Comparison of ENCODE assay signal across 20 cellular contexts in genomic region chr21:41585199-41585994, GRCh38.
DNase-seq lines count a peak whose midpoint lies in the region; ATAC-seq, FAIRE-seq and TF ChIP-seq lines count a peak whose summit lies in the region.
"Had no signal": no experiment of that assay in that cellular context is flagged by ENCODE, and none has a peak within 500 bp of the region (broad histone marks: within the 10 kb centered on the region; RNA-seq: fewer than 3 reads in every experiment).

No MANE protein-coding gene starts in this region.

- no peak overlapping the region for H3K18ac ChIP-seq in IMR-90 (ENCODE audit: low read depth, low read length)

- H3K14ac ChIP-seq in IMR-90 (replicated peaks; ENCODE audit: low read depth, low read length): no peak overlapping the region

- no peak overlapping the region for H4K8ac ChIP-seq in IMR-90 (ENCODE audit: low read depth in 2 of 2, low read length in 2 of 2)

- no peak for FAIRE-seq in frontal cortex (lab: Jason Lieb, UNC)
- FAIRE-seq: D721Med had no signal

- no peak overlapping the region for H2BK15ac ChIP-seq in IMR-90 (ENCODE audit: low read depth, low read length)

- POLR2A ChIA-PET in IMR-90 (lab: Charles Lee; ENCODE audit: unreplicated experiment): no interaction called here

- no peak overlapping the region for H3K9ac ChIP-seq in IMR-90 (ENCODE audit: low read depth, low read length)
- H3K9ac ChIP-seq: BLaER1 treated with 17β-estradiol and CSF1 and Interleukin-3, amounts not matched to agents 10 nM and 100 nM had no signal

- no peaks in the 10 kb centered on the region for H3K79me1 ChIP-seq in IMR-90 (ENCODE audit: low read depth in 1 of 2, low read length in 2 of 2)

- peak overlapping the region; percentile 55 for H2AK9ac ChIP-seq in IMR-90 (replicated peaks; ENCODE audit: low read depth, low read length, poor library complexity)

- no peak overlapping the region for H4K5ac ChIP-seq in IMR-90 (ENCODE audit: low read depth, low read length)

- no peak overlapping the region for H2BK20ac ChIP-seq in IMR-90 (ENCODE audit: low read depth, low read length)

- H2AFZ ChIP-seq in IMR-90 (replicated peaks; ENCODE audit: low read length, poor library complexity): peak overlapping the region; percentile 51

- intact Hi-C loops in IMR-90 (cut with micrococcal nuclease) (no loop called here), posterior vena cava (cut with DNase I) (no loop called here)

- no peaks in the 10 kb centered on the region; the same call in 1 of the 2 replicates for H3K27me3 ChIP-seq in IMR-90 (ENCODE audit: control insufficient read depth, insufficient read depth, low read length)
- H3K27me3 ChIP-seq: BLaER1 treated with 17β-estradiol and CSF1 and Interleukin-3, amounts not matched to agents 10 nM and 100 nM had no signal

- no peaks in the 10 kb centered on the region for H3K9me3 ChIP-seq in IMR-90 (ENCODE audit: control insufficient read depth, insufficient read depth, low read length)
- H3K9me3 ChIP-seq: HAP-1 had no signal

- 82 to 100% methylated on average over 1 to 9 of the region's 14 CpGs for WGBS in IMR-90 (ENCODE audit: extremely low coverage in 2 of 2, insufficient read length in 1 of 2), 2 experiments

- CTCF ChIA-PET in IMR-90 (lab: Yijun Ruan, JAX): no interaction called here

- no peaks in the 10 kb centered on the region for H3K36me3 ChIP-seq in IMR-90 (ENCODE audit: control insufficient read depth, insufficient read depth, low read length)
- H3K36me3 ChIP-seq: BLaER1 treated with 17β-estradiol and CSF1 and Interleukin-3, amounts not matched to agents 10 nM and 100 nM; HAP-1 had no signal

- H3K56ac ChIP-seq in IMR-90 (ENCODE audit: extremely low read depth, insufficient read depth, low read length): no peak overlapping the region

- DNase-seq in IMR-90: no peak
- peak; percentile 30 for DNase-seq in ecto neural progenitor cell (ENCODE audit: low spot score)
- DNase-seq in posterior vena cava (ENCODE audit: low spot score): peak; percentile 37
- no peak for DNase-seq in activated CD4-positive, alpha-beta T cell treated with anti-CD3 and anti-CD28 coated beads, Interleukin-2, amount 50 U/mL, for 1 hour
- no peak for DNase-seq in 8988T
- no peak for DNase-seq in frontal cortex (ENCODE audit: low spot score in 2 of 2)
- DNase-seq: CD8-positive, alpha-beta memory T cell; KG1; NCI-H1105 treated with DMSO at 0.1 percent for 48 hours; NCI-H187; NCI-H2107; NCI-H2227 treated with DMSO at 0.1 percent for 48 hours; NCI-H510A treated with DMSO at 0.1 percent for 48 hours; NCI-H774; SHP77 had no signal

- no TSS peak for BruUV-seq in IMR-90 (replicated peaks; lab: Mats Ljungman, UMichigan)

- H2BK120ac ChIP-seq in IMR-90 (ENCODE audit: low read depth, low read length): no peak overlapping the region

- no peak for TF ChIP-seq POLR2A in IMR-90 (IDR thresholded peaks at IDR 0.05; ENCODE audit: low read depth, low read length)

- no peak for TF ChIP-seq CTCF in C4-2B (conservative IDR thresholded peaks at IDR 0.05)
- no peak for TF ChIP-seq CTCF in IMR-90 (conservative IDR thresholded peaks at IDR 0.05; ENCODE audit: low read depth, low read length)

- in situ Hi-C loops in IMR-90 (cut with MboI; ENCODE audit: low sequenced_read_pairs): no loop called here

- no peaks in the 10 kb centered on the region for H4K20me1 ChIP-seq in IMR-90 (ENCODE audit: insufficient read depth, low read length)
- H4K20me1 ChIP-seq: BLaER1 treated with 17β-estradiol and CSF1 and Interleukin-3, amounts not matched to agents 10 nM and 100 nM had no signal

- no peak overlapping the region for H3K4ac ChIP-seq in IMR-90 (ENCODE audit: low read depth, low read length)

- no peak overlapping the region for H4K91ac ChIP-seq in IMR-90 (ENCODE audit: insufficient read depth, low read depth, low read length)

- H2AK5ac ChIP-seq in IMR-90 (ENCODE audit: low read depth, low read length): no peak overlapping the region

- dilution Hi-C loops in IMR-90 (cut with HindIII; ENCODE audit: low sequenced_read_pairs, unreplicated experiment): no loop called here

- no peak overlapping the region for H3K4me3 ChIP-seq in IMR-90 (ENCODE audit: insufficient read depth, low read depth, low read length)
- H3K4me3 ChIP-seq: BLaER1 treated with 17β-estradiol and CSF1 and Interleukin-3, amounts not matched to agents 10 nM and 100 nM; HAP-1; SK-N-MC had no signal

- H3K9me1 ChIP-seq in IMR-90 (ENCODE audit: insufficient read depth, low read length): 0 out of 2 replicates have a peak, but pooled peaks cover 12% of the 10 kb centered on the region

- H2BK5ac ChIP-seq in IMR-90 (ENCODE audit: low read depth, low read length, poor library complexity, severe bottlenecking): peak overlapping the region; percentile 91

- no peak for ATAC-seq in IMR-90 (ENCODE audit: low read depth)

- H3K4me2 ChIP-seq in IMR-90 (ENCODE audit: low read depth, low read length): no peak overlapping the region
- H3K4me2 ChIP-seq: BLaER1 treated with 17β-estradiol and CSF1 and Interleukin-3, amounts not matched to agents 10 nM and 100 nM had no signal

- H3K4me1 ChIP-seq in IMR-90 (ENCODE audit: control insufficient read depth, insufficient read depth, low read length): no peaks in the 10 kb centered on the region
- H3K4me1 ChIP-seq: BLaER1 treated with 17β-estradiol and CSF1 and Interleukin-3, amounts not matched to agents 10 nM and 100 nM; HAP-1 had no signal

- no peak overlapping the region for H3K23ac ChIP-seq in IMR-90 (ENCODE audit: low read depth, low read length)

- TF ChIP-seq RAD21 in IMR-90 (IDR thresholded peaks at IDR 0.05; ENCODE audit: low read length): no peak

- H3K27ac ChIP-seq in C4-2B: peak overlapping the region; percentile 83
- no peak overlapping the region for H3K27ac ChIP-seq in IMR-90 (ENCODE audit: insufficient read depth, low read length)
- H3K27ac ChIP-seq: BLaER1 treated with 17β-estradiol and CSF1 and Interleukin-3, amounts not matched to agents 10 nM and 100 nM; SK-N-MC had no signal

TF ChIP-seq in IMR-90, 13 proteins besides CTCF, POLR2A, EP300 and RAD21:
- TF ChIP-seq NFE2L2 (IDR thresholded peaks at IDR 0.05; ENCODE audit: low read depth, low read length): no peak
- TF ChIP-seq MAZ (IDR thresholded peaks at IDR 0.05; ENCODE audit: borderline replicate concordance, low read depth, low read length): no peak
- TF ChIP-seq FOS (IDR thresholded peaks at IDR 0.05; ENCODE audit: low read depth, low read length): no peak
- no peak for TF ChIP-seq RCOR1 (IDR thresholded peaks at IDR 0.05; ENCODE audit: insufficient replicate concordance, low read length)
- TF ChIP-seq MAFK (IDR thresholded peaks at IDR 0.05; ENCODE audit: low read depth, low read length): peak; percentile 59
- no peak for TF ChIP-seq CEBPB (IDR thresholded peaks at IDR 0.05; ENCODE audit: low read depth, low read length)

Comparison
In these comparisons a context has a peak if more than half of its experiments do, and no peak if none do; other contexts are left out.
1. DNase-seq: peak in ecto neural progenitor cell (single experiment) and posterior vena cava (single experiment); none in IMR-90 (single experiment), activated CD4-positive, alpha-beta T cell treated with anti-CD3 and anti-CD28 coated beads, Interleukin-2, amount 50 U/mL, for 1 hour (single experiment), 8988T (single experiment) and frontal cortex (0 of 2).